In genomic region chr9:15144567-15145174, GRCh38 we compare ENCODE assay signal across 13 cellular contexts.
DNase-seq lines count a peak whose midpoint lies in the region; ATAC-seq lines count a peak whose summit lies in the region.
"Had no signal": no experiment of that assay in that cellular context is flagged by ENCODE, and none has a peak within 500 bp of the region (broad histone marks: within the 10 kb centered on the region; RNA-seq: fewer than 3 reads in every experiment).

No MANE protein-coding gene starts in this region.

- no peak for ATAC-seq in left colon
- no peak for ATAC-seq in aorta (ENCODE audit: low FRiP score)
- ATAC-seq: naive thymus-derived CD4-positive, alpha-beta T cell; sciatic nerve had no signal

- H3K36me3 ChIP-seq in mesendoderm (ENCODE audit: control insufficient read depth, insufficient read depth, low read length) (no peaks in the 10 kb centered on the region), aorta (ENCODE audit: control insufficient read depth in 1 of 2, insufficient read depth in 2 of 2, low read length in 1 of 2) (no peaks in the 10 kb centered on the region)

- no peak overlapping the region for H2BK15ac ChIP-seq in mesendoderm (replicated peaks; ENCODE audit: low read depth)

- H3K27ac ChIP-seq in mesendoderm (ENCODE audit: low read depth, low read length) (no peak overlapping the region), aorta (ENCODE audit: low read depth in 1 of 2, low read length in 2 of 2) (no peak overlapping the region)
- H3K27ac ChIP-seq: C4-2B had no signal

- DNase-seq in EL (peak; percentile 25), NCI-H1105 treated with DMSO at 0.1 percent for 48 hours (lab: John Stamatoyannopoulos, UW) (peak; percentile 93), RKO (ENCODE audit: low spot score) (peak; percentile 78), mesendoderm (no peak), left colon (no peak), aorta (no peak), NCI-H2227 treated with DMSO at 0.1 percent for 48 hours (lab: John Stamatoyannopoulos, UW) (no peak), iPS-NIHi11 (ENCODE audit: low spot score) (no peak)
- DNase-seq: cortex of kidney; naive thymus-derived CD4-positive, alpha-beta T cell; NCI-H187 treated with DMSO at 0.1 percent for 48 hours had no signal

- no peak overlapping the region for H3K4me2 ChIP-seq in mesendoderm (ENCODE audit: low read length)

- no peak overlapping the region for H3K23ac ChIP-seq in mesendoderm (ENCODE audit: low read length)

- no peak overlapping the region for H3K9ac ChIP-seq in mesendoderm (ENCODE audit: low read length)

- H4K5ac ChIP-seq in mesendoderm (ENCODE audit: low read length) = no peak overlapping the region

- no peak overlapping the region for H2BK120ac ChIP-seq in mesendoderm (ENCODE audit: low read depth, low read length)

- no peaks in the 10 kb centered on the region for H3K27me3 ChIP-seq in mesendoderm (ENCODE audit: insufficient read depth, low read length, poor library complexity)
- no peaks in the 10 kb centered on the region for H3K27me3 ChIP-seq in aorta (ENCODE audit: control insufficient read depth in 1 of 2, insufficient read depth in 2 of 2, low read length in 1 of 2)

- H2BK5ac ChIP-seq in mesendoderm (ENCODE audit: low read length) = no peak overlapping the region

- peaks cover 3% of the 10 kb centered on the region for H3K4me1 ChIP-seq in mesendoderm (ENCODE audit: control insufficient read depth, low read depth, low read length)
- H3K4me1 ChIP-seq in aorta (ENCODE audit: control insufficient read depth in 1 of 2, insufficient read depth in 2 of 2, low read length in 2 of 2) = no peaks in the 10 kb centered on the region

- H3K79me1 ChIP-seq in mesendoderm (ENCODE audit: low read length) = no peaks in the 10 kb centered on the region

- peak overlapping the region; percentile 11 for H3K56ac ChIP-seq in mesendoderm (ENCODE audit: low read length)

- no peaks in the 10 kb centered on the region for H3K79me2 ChIP-seq in mesendoderm (ENCODE audit: control insufficient read depth, insufficient read depth, low read length)

- H2AK5ac ChIP-seq in mesendoderm (ENCODE audit: low read length) = no peak overlapping the region

- H3K4ac ChIP-seq in mesendoderm (ENCODE audit: low read depth, low read length) = no peak overlapping the region

- H3K18ac ChIP-seq in mesendoderm (ENCODE audit: low read length) = no peak overlapping the region

- no peak overlapping the region for H3K4me3 ChIP-seq in mesendoderm (ENCODE audit: low read length)
- no peak overlapping the region for H3K4me3 ChIP-seq in aorta (ENCODE audit: low read length in 2 of 2)

- H3K9me3 ChIP-seq in aorta (ENCODE audit: control insufficient read depth, low read length) = no peaks in the 10 kb centered on the region

- no CpG with 5 or more reads among the region's 6 CpGs for WGBS in mesendoderm (ENCODE audit: extremely low coverage, insufficient coverage, low lambda C conversion rate)
- 40 to 53% methylated on average over 6 of the region's 6 CpGs for WGBS in aorta, 2 donors

- intact Hi-C loops in left colon (cut with DNase I, micrococcal nuclease) (no loop called here), aorta (cut with DNase I) (loop anchor here (5.0 to 10.0 kb wide), 2 partner anchors 42 to 150 kb away; no protein-coding TSS in a partner anchor)

- H4K8ac ChIP-seq in mesendoderm (ENCODE audit: low read depth, low read length) = no peak overlapping the region

Comparison
In these comparisons a context has a peak if more than half of its experiments do, and no peak if none do; other contexts are left out.
1. DNase-seq: peak in EL (single experiment), NCI-H1105 treated with DMSO at 0.1 percent for 48 hours (single experiment) and RKO (single experiment); none in mesendoderm (single experiment), left colon (0 of 2), aorta (0 of 2), NCI-H2227 treated with DMSO at 0.1 percent for 48 hours (single experiment) and iPS-NIHi11 (single experiment).
2. intact Hi-C loops: an anchor here in aorta (5.0 to 10.0 kb wide); none called in left colon.